In the genomic region with DNA sequence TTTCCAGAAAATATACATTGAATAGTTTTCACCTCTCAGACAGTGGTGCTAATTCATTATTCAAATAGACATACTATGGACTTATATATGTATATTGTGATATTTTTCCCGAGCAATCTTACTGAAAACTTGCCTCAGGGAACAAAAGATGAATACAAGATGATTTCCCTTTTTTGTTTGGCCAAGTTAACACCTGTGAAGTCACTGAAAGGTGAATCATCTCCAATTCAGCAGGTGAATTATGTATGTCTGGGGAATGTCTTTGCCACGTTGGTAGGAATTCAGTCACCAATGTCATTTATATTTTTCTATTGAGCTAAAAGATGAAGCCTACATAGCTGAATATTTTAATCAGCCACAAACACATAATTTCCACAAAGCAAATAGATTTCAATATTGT, we compare ENCODE assay signal across 14 cellular contexts.
DNase-seq lines count a peak whose midpoint lies in the region; ATAC-seq and TF ChIP-seq lines count a peak whose summit lies in the region.
"Had no signal": no experiment of that assay in that cellular context is flagged by ENCODE, and none has a peak within 500 bp of the region (broad histone marks: within the 10 kb centered on the region; RNA-seq: fewer than 3 reads in every experiment).

No MANE protein-coding gene starts in this region.

- WGBS in smooth muscle cell (ENCODE audit: low lambda C conversion rate): 36% methylated on average over 2 of the region's 2 CpGs
- WGBS in thyroid gland, 2 donors: 85 to 88% methylated on average over 2 of the region's 2 CpGs
- 65% methylated on average over 2 of the region's 2 CpGs for WGBS in right lobe of liver (ENCODE audit: insufficient coverage, low coverage, low lambda C conversion rate, missing lambda C conversion rate)

- no peaks in the 10 kb centered on the region for H3K9me3 ChIP-seq in smooth muscle cell (replicated peaks; ENCODE audit: low read depth)
- H3K9me3 ChIP-seq in thyroid gland: no peaks in the 10 kb centered on the region
- H3K9me3 ChIP-seq in right lobe of liver: no peaks in the 10 kb centered on the region
- H3K9me3 ChIP-seq: BLaER1 treated with 17β-estradiol and CSF1 and Interleukin-3, amounts not matched to agents 10 nM and 100 nM had no signal

- CTCF ChIA-PET in RWPE1 (lab: Yijun Ruan, JAX): interaction anchor here (0.5 kb wide), 1 partner anchor 593 kb away, joined by 3 read pairs; no protein-coding TSS in a partner anchor

- TF ChIP-seq POLR2A in thyroid gland (IDR thresholded peaks at IDR 0.05) (no peak), right lobe of liver (IDR thresholded peaks at IDR 0.05) (no peak)

- ATAC-seq in right lobe of liver: no peak
- ATAC-seq: CD8-positive, alpha-beta T cell had no signal

- H4K20me1 ChIP-seq in smooth muscle cell (ENCODE audit: low read depth): no peaks in the 10 kb centered on the region
- H4K20me1 ChIP-seq: BLaER1 treated with 17β-estradiol and CSF1 and Interleukin-3, amounts not matched to agents 10 nM and 100 nM had no signal

- H3K4me2 ChIP-seq in smooth muscle cell: no peak overlapping the region
- H3K4me2 ChIP-seq: BLaER1 treated with 17β-estradiol and CSF1 and Interleukin-3, amounts not matched to agents 10 nM and 100 nM had no signal

- no peaks in the 10 kb centered on the region for H3K79me2 ChIP-seq in smooth muscle cell (ENCODE audit: low read depth)

- no peak overlapping the region for H2AFZ ChIP-seq in smooth muscle cell (ENCODE audit: low read depth)

- POLR2A ChIA-PET in RWPE1 (lab: Yijun Ruan, JAX; ENCODE audit: low non-redundant PET): interaction anchor here (0.6 to 1.0 kb wide), 2 partner anchors 101 to 361 kb away, joined by 3 to 4 read pairs; no protein-coding TSS in a partner anchor

- H3K36me3 ChIP-seq in smooth muscle cell (ENCODE audit: low read depth) (no peaks in the 10 kb centered on the region), thyroid gland (no peaks in the 10 kb centered on the region), right lobe of liver (no peaks in the 10 kb centered on the region)
- H3K36me3 ChIP-seq: BLaER1 treated with 17β-estradiol and CSF1 and Interleukin-3, amounts not matched to agents 10 nM and 100 nM had no signal

- H3K4me3 ChIP-seq in epithelial cell of esophagus (ENCODE audit: low read length): no peak overlapping the region
- H3K4me3 ChIP-seq in smooth muscle cell: no peak overlapping the region
- no peak overlapping the region for H3K4me3 ChIP-seq in thyroid gland (replicated peaks in 1 of 3)
- H3K4me3 ChIP-seq in right lobe of liver: no peak overlapping the region
- H3K4me3 ChIP-seq: BLaER1 treated with 17β-estradiol and CSF1 and Interleukin-3, amounts not matched to agents 10 nM and 100 nM had no signal

- H3K27me3 ChIP-seq in smooth muscle cell (ENCODE audit: low read depth): no peaks in the 10 kb centered on the region
- no peaks in the 10 kb centered on the region for H3K27me3 ChIP-seq in thyroid gland
- no peaks in the 10 kb centered on the region for H3K27me3 ChIP-seq in right lobe of liver
- H3K27me3 ChIP-seq: BLaER1 treated with 17β-estradiol and CSF1 and Interleukin-3, amounts not matched to agents 10 nM and 100 nM had no signal

- intact Hi-C loops in thyroid gland (cut with DNase I) (no loop called here), right lobe of liver (cut with DNase I) (no loop called here)

- H3K9ac ChIP-seq in smooth muscle cell (ENCODE audit: low read depth): no peak overlapping the region
- H3K9ac ChIP-seq: BLaER1 treated with 17β-estradiol and CSF1 and Interleukin-3, amounts not matched to agents 10 nM and 100 nM had no signal

- H3F3A ChIP-seq in smooth muscle cell (ENCODE audit: low read depth): no peaks in the 10 kb centered on the region

- TF ChIP-seq CTCF in RWPE1 (conservative IDR thresholded peaks at IDR 0.05; ENCODE audit: low read depth) (no peak), epithelial cell of esophagus (IDR thresholded peaks at IDR 0.05; ENCODE audit: insufficient read depth, low read depth, low read length, missing control alignments) (no peak), smooth muscle cell (IDR thresholded peaks at IDR 0.05; ENCODE audit: borderline replicate concordance, insufficient read depth, poor library complexity, severe bottlenecking) (no peak), thyroid gland (IDR thresholded peaks at IDR 0.05) (no peak), right lobe of liver (IDR thresholded peaks at IDR 0.05) (no peak)

- H3K4me1 ChIP-seq in smooth muscle cell (ENCODE audit: low read depth): no peaks in the 10 kb centered on the region
- no peaks in the 10 kb centered on the region for H3K4me1 ChIP-seq in thyroid gland
- no peaks in the 10 kb centered on the region for H3K4me1 ChIP-seq in right lobe of liver
- H3K4me1 ChIP-seq: BLaER1 treated with 17β-estradiol and CSF1 and Interleukin-3, amounts not matched to agents 10 nM and 100 nM had no signal

- DNase-seq in NCI-H69 (lab: John Stamatoyannopoulos, UW): peak; percentile 2
- DNase-seq in RWPE1 (ENCODE audit: low spot score): peak; percentile 36
- peak; percentile 81 for DNase-seq in epithelial cell of esophagus (ENCODE audit: low read depth)
- peak; percentile 62 for DNase-seq in kidney tubule cell (ENCODE audit: low spot score)
- DNase-seq in smooth muscle cell (lab: John Stamatoyannopoulos, UW; ENCODE audit: unreplicated experiment): no peak
- no peak for DNase-seq in thyroid gland
- DNase-seq in right lobe of liver: no peak
- DNase-seq: Calu3; CD8-positive, alpha-beta T cell; DMS79 treated with DMSO at 0.1 percent for 48 hours; GF-D8; GOT3; H9 had no signal

- no peak overlapping the region for H3K27ac ChIP-seq in RWPE1
- no peak overlapping the region for H3K27ac ChIP-seq in smooth muscle cell (ENCODE audit: low read depth)
- H3K27ac ChIP-seq in thyroid gland: no peak overlapping the region
- no peak overlapping the region for H3K27ac ChIP-seq in right lobe of liver
- H3K27ac ChIP-seq: BLaER1 treated with 17β-estradiol and CSF1 and Interleukin-3, amounts not matched to agents 10 nM and 100 nM had no signal

Comparison
In these comparisons a context has a peak if more than half of its experiments do, and no peak if none do; other contexts are left out.
1. DNase-seq: peak in NCI-H69 (single experiment), RWPE1 (single experiment), epithelial cell of esophagus (single experiment) and kidney tubule cell (single experiment); none in smooth muscle cell (single experiment), thyroid gland (0 of 2) and right lobe of liver (0 of 3).